12 cellular contexts compared by ENCODE assay signal in the genomic region with DNA sequence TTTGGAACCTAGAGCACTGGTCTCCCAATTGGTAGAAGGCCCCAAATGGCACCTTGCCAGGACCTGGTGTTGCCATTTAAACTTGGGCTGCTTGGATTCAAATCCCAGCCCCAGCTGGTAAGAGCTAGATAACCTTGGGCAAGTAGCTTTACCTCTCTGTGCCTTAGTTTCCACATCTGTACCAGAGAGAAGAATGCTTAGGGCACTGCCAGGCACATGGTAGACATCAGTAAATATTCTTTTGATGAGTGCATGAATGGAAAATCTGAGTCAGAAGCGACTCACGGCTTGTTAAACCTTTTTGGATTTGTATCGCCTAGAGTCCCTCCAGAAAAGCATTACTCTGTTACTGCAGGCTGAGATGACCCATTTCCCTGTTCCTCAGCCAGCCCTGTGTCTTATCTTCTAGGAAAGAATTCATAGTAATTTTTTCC.
DNase-seq lines count a peak whose midpoint lies in the region; ATAC-seq, FAIRE-seq and TF ChIP-seq lines count a peak whose summit lies in the region.
"Had no signal": no experiment of that assay in that cellular context is flagged by ENCODE, and none has a peak within 500 bp of the region (broad histone marks: within the 10 kb centered on the region; RNA-seq: fewer than 3 reads in every experiment).

No MANE protein-coding gene starts in this region.

- H4K20me1 ChIP-seq in HepG2 (ENCODE audit: insufficient read depth, low read length): no peaks in the 10 kb centered on the region

- 100% methylated on average over 3 of the region's 3 CpGs for WGBS in HepG2 (ENCODE audit: low lambda C conversion rate)
- whole genome bisulfite sequencing in right lobe of liver (ENCODE audit: insufficient coverage, low coverage, low lambda C conversion rate, missing lambda C conversion rate): 83% methylated on average over 3 of the region's 3 CpGs
- 22 to 49% methylated on average over 3 of the region's 3 CpGs for WGBS in gastroesophageal sphincter (ENCODE audit: low coverage in 1 of 2), 2 donors
- WGBS in tibial nerve, 2 donors: 51 to 59% methylated on average over 3 of the region's 3 CpGs

- H3K79me2 ChIP-seq in HepG2 (ENCODE audit: insufficient read depth, low read length): peaks cover 3% of the 10 kb centered on the region

- no peak overlapping the region for H3K4me2 ChIP-seq in HepG2 (ENCODE audit: low read depth, low read length)

- no peak overlapping the region for H3K9ac ChIP-seq in HepG2 (ENCODE audit: insufficient read depth, low read depth, low read length)

- H3K27ac ChIP-seq in HepG2 (ENCODE audit: extremely low read length, insufficient read depth, low read length): no peak overlapping the region
- no peak overlapping the region for H3K27ac ChIP-seq in right lobe of liver
- H3K27ac ChIP-seq in gastroesophageal sphincter: peak overlapping the region in 1 of 4 donors; percentile 10
- H3K27ac ChIP-seq in lower lobe of right lung: no peak overlapping the region
- peak overlapping the region in 2 of 4 donors; percentile 46 to 47 for H3K27ac ChIP-seq in tibial nerve
- H3K27ac ChIP-seq: uterus had no signal

- no peak overlapping the region for H3K4me3 ChIP-seq in HepG2 (replicated peaks in 1 of 3; ENCODE audit: insufficient read depth in 1 of 3, low read depth in 2 of 3, low read length in 3 of 3)
- no peak overlapping the region for H3K4me3 ChIP-seq in right lobe of liver
- H3K4me3 ChIP-seq in gastroesophageal sphincter: no peak overlapping the region
- no peak overlapping the region for H3K4me3 ChIP-seq in lower lobe of right lung
- H3K4me3 ChIP-seq in tibial nerve: no peak overlapping the region
- H3K4me3 ChIP-seq: esophagus muscularis mucosa, uterus had no signal

- H3K36me3 ChIP-seq in HepG2 (replicated peaks in 1 of 2; ENCODE audit: control insufficient read depth in 1 of 2, insufficient read depth in 2 of 2, low read length in 2 of 2): peaks cover 0 to 3% of the 10 kb centered on the region in 2 experiments; a peak in 1 of 5 replicates
- H3K36me3 ChIP-seq in right lobe of liver: no peaks in the 10 kb centered on the region
- H3K36me3 ChIP-seq in gastroesophageal sphincter: no peaks in the 10 kb centered on the region
- H3K36me3 ChIP-seq in lower lobe of right lung: no peaks in the 10 kb centered on the region
- H3K36me3 ChIP-seq in tibial nerve: peaks cover 0 to 15% (median 0%) of the 10 kb centered on the region in 3 donors
- H3K36me3 ChIP-seq: uterus had no signal

- TF ChIP-seq CTCF in HepG2 (CRISPR knock-in tag; IDR thresholded peaks at IDR 0.05) (no peak), right lobe of liver (IDR thresholded peaks at IDR 0.05) (no peak), gastroesophageal sphincter (IDR thresholded peaks at IDR 0.05) (no peak), lower lobe of right lung (IDR thresholded peaks at IDR 0.05) (no peak), tibial nerve (IDR thresholded peaks at IDR 0.05) (no peak)

- TF ChIP-seq POLR2A in HepG2 (IDR thresholded peaks at IDR 0.05; ENCODE audit: insufficient read depth in 1 of 2, low read depth in 2 of 2, low read length in 2 of 2) (no peak), right lobe of liver (IDR thresholded peaks at IDR 0.05) (no peak), gastroesophageal sphincter (IDR thresholded peaks at IDR 0.05) (no peak), tibial nerve (IDR thresholded peaks at IDR 0.05) (no peak)

- peaks cover 9% of the 10 kb centered on the region; the same call in 1 of the 2 replicates for H3K4me1 ChIP-seq in HepG2 (ENCODE audit: insufficient read depth, low read length)
- peaks cover 0 to 9% (median 0%) of the 10 kb centered on the region in 4 donors for H3K4me1 ChIP-seq in right lobe of liver
- H3K4me1 ChIP-seq in gastroesophageal sphincter: peaks cover 0 to 6% (median 3%) of the 10 kb centered on the region in 3 donors
- peaks cover 25% of the 10 kb centered on the region for H3K4me1 ChIP-seq in lower lobe of right lung
- H3K4me1 ChIP-seq in tibial nerve: peaks cover 0 to 21% (median 5%) of the 10 kb centered on the region in 4 donors
- H3K4me1 ChIP-seq: uterus had no signal

- intact Hi-C loops in HepG2 (cut with micrococcal nuclease; ENCODE audit: unreplicated experiment): no loop called here
- intact Hi-C loops in right lobe of liver (cut with DNase I): no loop called here
- intact Hi-C loops in lower lobe of right lung (cut with DNase I): no loop called here

- no peak for TF ChIP-seq EP300 in HepG2 (IDR thresholded peaks at IDR 0.05; ENCODE audit: low read depth in 2 of 2, low read length in 2 of 2)
- no peak for TF ChIP-seq EP300 in HepG2 (CRISPR knock-in tag; IDR thresholded peaks at IDR 0.05; ENCODE audit: borderline replicate concordance)
- no peak for TF ChIP-seq EP300 in gastroesophageal sphincter (IDR thresholded peaks at IDR 0.05)
- peak in 1 of 2 donors; percentile 38 for TF ChIP-seq EP300 in tibial nerve (IDR thresholded peaks at IDR 0.05)

- H3K27me3 ChIP-seq in HepG2 (ENCODE audit: control insufficient read depth in 1 of 2, insufficient read depth in 2 of 2, low read length in 2 of 2) (no peaks in the 10 kb centered on the region), right lobe of liver (no peaks in the 10 kb centered on the region), gastroesophageal sphincter (no peaks in the 10 kb centered on the region), lower lobe of right lung (ENCODE audit: low read depth) (no peaks in the 10 kb centered on the region), tibial nerve (no peaks in the 10 kb centered on the region)
- H3K27me3 ChIP-seq: esophagus muscularis mucosa, uterus had no signal

- FAIRE-seq in HepG2 (lab: Jason Lieb, UNC) (no peak), urothelium cell line (lab: Jason Lieb, UNC) (no peak)
- FAIRE-seq: G401.6 had no signal

- TF ChIP-seq RAD21 in HepG2 (CRISPR knock-in tag; IDR thresholded peaks at IDR 0.05): no peak

- ATAC-seq in HepG2 (no peak), right lobe of liver (no peak), gastroesophageal sphincter (peak; percentile 37), lower lobe of right lung (no peak), HG03520 (IDR thresholded peaks at IDR 0.05; ENCODE audit: unreplicated experiment) (no peak)

- H3K9me3 ChIP-seq in HepG2 (ENCODE audit: low read length) (no peaks in the 10 kb centered on the region), right lobe of liver (no peaks in the 10 kb centered on the region), gastroesophageal sphincter (no peaks in the 10 kb centered on the region), lower lobe of right lung (no peaks in the 10 kb centered on the region), tibial nerve (no peaks in the 10 kb centered on the region)
- H3K9me3 ChIP-seq: esophagus muscularis mucosa, uterus had no signal

- no peak for DNase-seq in HepG2 (ENCODE audit: low spot score)
- no peak for DNase-seq in right lobe of liver
- peak; percentile 64 for DNase-seq in SW480 (ENCODE audit: low spot score)
- DNase-seq in urothelium cell line (ENCODE audit: low spot score): peak; percentile 61
- DNase-seq in lower lobe of right lung: no peak
- no peak for DNase-seq in tibial nerve (ENCODE audit: low spot score in 2 of 2)
- DNase-seq: NCI-H345, uterus had no signal

- no TSS peak for BruUV-seq in HepG2 (replicated peaks; lab: Mats Ljungman, UMichigan)

- CTCF ChIA-PET in HepG2 (lab: Yijun Ruan, JAX; ENCODE audit: low intra/inter-chr PET ratio, low total read pairs): no interaction called here

- no peak overlapping the region for H2AFZ ChIP-seq in HepG2 (ENCODE audit: low read length)

- in situ Hi-C loops in HepG2 (cut with HindIII; ENCODE audit: extremely low pct_ligation_motif_present, low pct_unique_long_range_greater_than_20kb): no loop called here

- POLR2A ChIA-PET in HepG2 (lab: Yijun Ruan, JAX): no interaction called here

TF ChIP-seq in HepG2, 621 proteins besides CTCF, POLR2A, EP300 and RAD21:
- TF ChIP-seq, protein P1, sequence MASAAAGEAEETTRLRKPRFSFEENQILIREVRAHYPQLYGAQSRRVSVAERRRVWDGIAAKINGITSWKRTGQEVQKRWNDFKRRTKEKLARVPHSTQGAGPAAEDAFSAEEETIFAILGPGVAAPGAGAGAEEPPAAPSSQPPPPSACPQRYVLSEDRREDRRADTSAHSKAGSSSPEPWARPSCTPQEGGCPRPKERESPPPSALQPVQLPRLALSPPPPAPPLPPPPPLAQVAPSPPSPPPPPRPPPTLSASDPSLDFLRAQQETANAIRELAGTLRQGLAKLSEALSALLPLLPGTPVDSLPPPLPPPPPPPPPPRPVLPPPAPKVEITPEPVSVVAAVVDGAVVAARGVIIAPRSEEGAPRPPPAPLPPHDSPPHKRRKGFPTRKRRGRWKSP (CRISPR knock-in tag; IDR thresholded peaks at IDR 0.05): no peak
- TF ChIP-seq HNF4A (CRISPR knock-in tag; IDR thresholded peaks at IDR 0.05): 0 out of 2 replicates have a peak, but pooled peaks have one; percentile 14

Comparison
In these comparisons a context has a peak if more than half of its experiments do, and no peak if none do; other contexts are left out.
1. DNase-seq: peak in SW480 (single experiment) and urothelium cell line (single experiment); none in HepG2 (single experiment), right lobe of liver (0 of 3), lower lobe of right lung (single experiment) and tibial nerve (0 of 2).